22 cellular contexts compared by ENCODE assay signal in genomic region chr10:124242365-124242764, GRCh38.
"Had no signal": no experiment of that assay in that cellular context is flagged by ENCODE, and none has a peak within 500 bp of the region (broad histone marks: within the 10 kb centered on the region; RNA-seq: fewer than 3 reads in every experiment).

No MANE protein-coding gene starts in this region.

- H3K4me2 ChIP-seq: PC-9 had no signal

- H3K4me3 ChIP-seq: breast epithelium, PC-9 had no signal

- H2AFZ ChIP-seq: PC-9 had no signal

- H3K4me1 Mint-ChIP-seq: activated CD4-positive, alpha-beta memory T cell treated with anti-CD3 and anti-CD28 coated beads, Interleukin-2, amount 10 ng/mL, durations not matched to agents 7 days and 5 days; activated naive CD4-positive, alpha-beta T cell treated with anti-CD3 and anti-CD28 coated beads, Interleukin-2, amount 50 U/mL, for 24 hours; T-cell had no signal

- DNase-seq: activated CD4-positive, alpha-beta memory T cell treated with anti-CD3 and anti-CD28 coated beads, Interleukin-2, amount 10 ng/mL, durations not matched to agents 7 days and 5 days; activated CD4-positive, alpha-beta T cell treated with anti-CD3 and anti-CD28 coated beads, Interleukin-2, amount 50 U/mL, for 1 hour; activated CD4-positive, CD25-positive, alpha-beta regulatory T cell; activated naive CD4-positive, alpha-beta T cell; activated T-cell treated with anti-CD3 and anti-CD28 coated beads, Interleukin-2, amount 50 U/mL, for 72 hours; central memory CD4-positive, alpha-beta T cell; Karpas-422; MM.1S; NCI-H1105; NCI-H1436 treated with DMSO at 0.1 percent for 48 hours; NCI-H187; NCI-H2081; NCI-H446; NCI-H524; PC-9; SHP77 treated with DMSO at 0.1 percent for 48 hours; T-cell; T-helper 2 cell; T1000 had no signal

- H3K27me3 Mint-ChIP-seq: activated CD4-positive, alpha-beta memory T cell treated with anti-CD3 and anti-CD28 coated beads, Interleukin-2, amount 10 ng/mL, durations not matched to agents 7 days and 5 days had no signal

- H3K4me1 ChIP-seq: breast epithelium had no signal

- H3K27me3 ChIP-seq: breast epithelium had no signal

- H3K36me3 Mint-ChIP-seq: activated naive CD4-positive, alpha-beta T cell treated with anti-CD3 and anti-CD28 coated beads, Interleukin-2, amount 50 U/mL, for 24 hours; T-cell had no signal

- H3K4me3 Mint-ChIP-seq: activated CD4-positive, alpha-beta memory T cell treated with anti-CD3 and anti-CD28 coated beads, Interleukin-2, amount 10 ng/mL, durations not matched to agents 7 days and 5 days; activated naive CD4-positive, alpha-beta T cell treated with anti-CD3 and anti-CD28 coated beads, Interleukin-2, amount 50 U/mL, for 24 hours; activated T-cell treated with anti-CD3 and anti-CD28 coated beads, Interleukin-2, amount 50 U/mL, for 72 hours; T-cell had no signal

- H3K9me3 ChIP-seq: breast epithelium had no signal

- H3K36me3 ChIP-seq: breast epithelium had no signal

- H3K27ac ChIP-seq: breast epithelium, PC-9 had no signal

- H3K9me3 Mint-ChIP-seq: activated CD4-positive, alpha-beta memory T cell treated with anti-CD3 and anti-CD28 coated beads, Interleukin-2, amount 10 ng/mL, durations not matched to agents 7 days and 5 days; activated naive CD4-positive, alpha-beta T cell treated with anti-CD3 and anti-CD28 coated beads, Interleukin-2, amount 50 U/mL, for 24 hours; activated T-cell treated with anti-CD3 and anti-CD28 coated beads, Interleukin-2, amount 50 U/mL, for 72 hours; activated T-helper 2 cell treated with anti-CD3 and anti-CD28 coated beads, Interferon-gamma antibody, Interleukin-2, Interleukin-4, amounts not matched to agents 10 μg/mL and 5 μg/mL and 100 μg/mL, durations not matched to agents 14 hours and 24 hours and 36 hours; T-cell had no signal

- H3K27ac Mint-ChIP-seq: activated CD4-positive, alpha-beta memory T cell treated with anti-CD3 and anti-CD28 coated beads, Interleukin-2, amount 10 ng/mL, durations not matched to agents 7 days and 5 days; activated naive CD4-positive, alpha-beta T cell treated with anti-CD3 and anti-CD28 coated beads, Interleukin-2, amount 50 U/mL, for 24 hours; activated T-cell treated with anti-CD3 and anti-CD28 coated beads, Interleukin-2, amount 50 U/mL, for 72 hours; activated T-helper 2 cell treated with anti-CD3 and anti-CD28 coated beads, Interferon-gamma antibody, Interleukin-2, Interleukin-4, amounts not matched to agents 10 μg/mL and 5 μg/mL and 100 μg/mL, durations not matched to agents 14 hours and 24 hours and 36 hours; T-cell had no signal

- ATAC-seq: activated T-cell treated with anti-CD3 and anti-CD28 coated beads, Interleukin-2, amount 50 U/mL, for 72 hours; T-cell had no signal
